1 cellular context compared by ENCODE assay signal in the genomic region with DNA sequence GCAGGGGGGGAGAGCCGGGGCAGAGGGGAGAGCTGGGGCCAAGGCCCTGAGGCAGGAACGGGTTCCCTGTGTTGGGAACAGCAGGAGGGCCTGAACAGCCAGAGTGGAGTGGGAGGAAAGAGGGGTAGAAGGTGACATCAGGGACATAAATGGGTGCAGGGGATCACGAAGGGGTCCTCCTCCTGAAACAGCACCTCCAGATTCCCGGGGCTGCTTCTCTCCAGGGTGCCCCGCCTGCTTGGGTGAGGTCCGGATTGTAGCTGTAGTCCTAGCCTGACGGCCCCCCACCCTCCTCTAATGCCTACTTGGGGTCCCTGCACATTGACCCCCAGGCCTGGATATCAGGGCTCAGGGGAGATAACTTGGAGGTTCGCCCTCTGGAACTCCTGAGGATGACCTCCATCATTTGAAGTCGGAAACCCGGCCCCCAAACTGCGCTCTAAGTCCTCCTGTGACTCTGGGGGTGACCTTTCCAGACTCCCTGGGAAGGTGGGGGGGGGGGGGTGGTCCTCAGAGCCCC.
TF ChIP-seq lines count a peak whose summit lies in the region.

No MANE protein-coding gene starts in this region.

TF ChIP-seq in GM12878, 131 proteins besides CTCF, POLR2A, EP300 and RAD21:
- TF ChIP-seq HDAC6 (IDR thresholded peaks at IDR 0.05; ENCODE audit: unreplicated experiment) (no peak), TCF3 (IDR thresholded peaks at IDR 0.05; ENCODE audit: borderline replicate concordance, insufficient read depth, low read depth, low read length) (no peak), ZNF24 (IDR thresholded peaks at IDR 0.05) (no peak), PAX8 (IDR thresholded peaks at IDR 0.05) (no peak)
- TF ChIP-seq, protein P1, sequence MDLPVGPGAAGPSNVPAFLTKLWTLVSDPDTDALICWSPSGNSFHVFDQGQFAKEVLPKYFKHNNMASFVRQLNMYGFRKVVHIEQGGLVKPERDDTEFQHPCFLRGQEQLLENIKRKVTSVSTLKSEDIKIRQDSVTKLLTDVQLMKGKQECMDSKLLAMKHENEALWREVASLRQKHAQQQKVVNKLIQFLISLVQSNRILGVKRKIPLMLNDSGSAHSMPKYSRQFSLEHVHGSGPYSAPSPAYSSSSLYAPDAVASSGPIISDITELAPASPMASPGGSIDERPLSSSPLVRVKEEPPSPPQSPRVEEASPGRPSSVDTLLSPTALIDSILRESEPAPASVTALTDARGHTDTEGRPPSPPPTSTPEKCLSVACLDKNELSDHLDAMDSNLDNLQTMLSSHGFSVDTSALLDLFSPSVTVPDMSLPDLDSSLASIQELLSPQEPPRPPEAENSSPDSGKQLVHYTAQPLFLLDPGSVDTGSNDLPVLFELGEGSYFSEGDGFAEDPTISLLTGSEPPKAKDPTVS (IDR thresholded peaks at IDR 0.05; ENCODE audit: low read depth, low read length), result no peak
- TF ChIP-seq, protein P2, sequence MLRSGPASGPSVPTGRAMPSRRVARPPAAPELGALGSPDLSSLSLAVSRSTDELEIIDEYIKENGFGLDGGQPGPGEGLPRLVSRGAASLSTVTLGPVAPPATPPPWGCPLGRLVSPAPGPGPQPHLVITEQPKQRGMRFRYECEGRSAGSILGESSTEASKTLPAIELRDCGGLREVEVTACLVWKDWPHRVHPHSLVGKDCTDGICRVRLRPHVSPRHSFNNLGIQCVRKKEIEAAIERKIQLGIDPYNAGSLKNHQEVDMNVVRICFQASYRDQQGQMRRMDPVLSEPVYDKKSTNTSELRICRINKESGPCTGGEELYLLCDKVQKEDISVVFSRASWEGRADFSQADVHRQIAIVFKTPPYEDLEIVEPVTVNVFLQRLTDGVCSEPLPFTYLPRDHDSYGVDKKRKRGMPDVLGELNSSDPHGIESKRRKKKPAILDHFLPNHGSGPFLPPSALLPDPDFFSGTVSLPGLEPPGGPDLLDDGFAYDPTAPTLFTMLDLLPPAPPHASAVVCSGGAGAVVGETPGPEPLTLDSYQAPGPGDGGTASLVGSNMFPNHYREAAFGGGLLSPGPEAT (IDR thresholded peaks at IDR 0.05; ENCODE audit: low read depth), result no peak
